ENCODE assay signal across 11 cellular contexts in the genomic region with DNA sequence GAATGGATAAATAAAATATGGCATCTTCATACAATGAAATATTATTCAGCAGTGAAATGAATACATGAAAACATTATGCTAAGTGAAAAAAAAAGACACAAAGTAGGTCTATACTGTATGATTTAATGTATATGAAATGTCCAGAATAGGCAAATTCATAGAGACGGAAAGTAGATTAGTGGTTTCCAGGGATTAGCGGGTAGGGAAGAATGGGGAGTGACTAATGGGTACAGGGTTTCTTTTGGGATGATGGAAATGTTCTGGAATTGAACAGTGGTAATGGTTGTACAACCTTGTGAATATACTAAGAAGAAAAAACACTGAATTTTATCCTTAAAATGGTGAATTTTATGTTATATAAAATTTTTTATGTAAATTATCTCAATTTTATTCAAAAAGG. TPM values are rescaled to one million over a fixed set of nuclear protein-coding genes. Genes with fewer than 3 reads are reported as not detected.
"Had no signal": no experiment of that assay in that cellular context is flagged by ENCODE, and none has a peak within 500 bp of the region (broad histone marks: within the 10 kb centered on the region; RNA-seq: fewer than 3 reads in every experiment).

No MANE protein-coding gene starts in this region.

- H3K9ac ChIP-seq: GM23248 had no signal

- H3K36me3 ChIP-seq: HAP-1 had no signal

- H3K4me3 ChIP-seq: GM23248, HAP-1 had no signal

- ATAC-seq: HepG2 had no signal

- H3K9me3 ChIP-seq: HAP-1 had no signal

- H3K27ac ChIP-seq: GM23248, HL-60 had no signal

- DNase-seq: GM23248, GOT3, H7, HFFc6, KBM-7 had no signal

- H2AFZ ChIP-seq: GM23248 had no signal

- H3K4me1 ChIP-seq: HAP-1 had no signal

RNA-seq across cellular contexts. Expression of gene MYCBPAP, which starts 8.5 kb away (rescaled TPM):
- total RNA-seq: H4, HT1080 had no signal

RNA-seq across cellular contexts. Expression of gene CHAD, which starts 31.0 kb away (rescaled TPM):
- total RNA-seq: GM23248, H4, H7, HepG2, HFFc6, HT1080 had no signal
- polyA plus RNA-seq: GM23248 had no signal

RNA-seq across cellular contexts. Expression of gene EPN3, which starts 32.8 kb away (rescaled TPM):
- total RNA-seq: GM23248, H4, HT1080 had no signal
- polyA plus RNA-seq: GM23248, IgD-negative memory B cell had no signal
